ENCODE assay signal across 24 cellular contexts in genomic region chr2:174974131-174974530, GRCh38. TPM values are rescaled to one million over a fixed set of nuclear protein-coding genes. Genes with fewer than 3 reads are reported as not detected.
DNase-seq lines count a peak whose midpoint lies in the region; ATAC-seq, FAIRE-seq and TF ChIP-seq lines count a peak whose summit lies in the region.
"Had no signal": no experiment of that assay in that cellular context is flagged by ENCODE, and none has a peak within 500 bp of the region (broad histone marks: within the 10 kb centered on the region; RNA-seq: fewer than 3 reads in every experiment).

No MANE protein-coding gene starts in this region.

- DNase-seq in A549 (ENCODE audit: low read depth in 1 of 2, low spot score in 1 of 2) (no peak), NCI-H526 treated with DMSO at 0.1 percent for 48 hours (lab: John Stamatoyannopoulos, UW) (peak; percentile 59), foreskin melanocyte (peak; percentile 10), trophoblast cell (peak; percentile 25 to 83), SHP77 (lab: John Stamatoyannopoulos, UW) (no peak), G401 (ENCODE audit: low spot score) (no peak)
- DNase-seq: CD4-positive, alpha-beta T cell; COR-L47; GDM1; GM23248; H9; KBM-7; MG63; NCI-H1105 treated with DMSO at 0.1 percent for 48 hours; NCI-H2029 treated with DMSO at 0.1 percent for 48 hours; NCI-H345; NCI-H510A treated with DMSO at 0.1 percent for 48 hours; NCI-H748 treated with DMSO at 0.1 percent for 48 hours had no signal

- no peaks in the 10 kb centered on the region for H3K79me1 ChIP-seq in trophoblast cell (ENCODE audit: low read length)

- H2BK5ac ChIP-seq in trophoblast cell (ENCODE audit: low read depth, low read length, poor library complexity) = no peak overlapping the region

- H2AFZ ChIP-seq in trophoblast cell (ENCODE audit: insufficient read depth, low read length, poor library complexity) = no peak overlapping the region
- H2AFZ ChIP-seq: GM23248 had no signal

- no peaks in the 10 kb centered on the region for H3K79me2 ChIP-seq in trophoblast cell (ENCODE audit: control insufficient read depth, insufficient read depth, low read length, poor library complexity)

- H2AK5ac ChIP-seq in trophoblast cell (ENCODE audit: low read length) = no peak overlapping the region

- no peak for TF ChIP-seq RAD21 in A549 (conservative IDR thresholded peaks at IDR 0.05 in 1 of 2, IDR thresholded peaks at IDR 0.05 in 1 of 2)

- POLR2A ChIA-PET in A549 (lab: Yijun Ruan, JAX) = no interaction called here

- CTCF ChIA-PET in A549 (lab: Yijun Ruan, JAX) = interaction anchor here (0.9 to 3.6 kb wide), 3 partner anchors 10 to 203 kb away, joined by 3 to 33 read pairs (median 29); partner anchors contain the start of gene CHN1

- TF ChIP-seq EP300 in A549 (IDR thresholded peaks at IDR 0.05) = no peak

- H3K4ac ChIP-seq in trophoblast cell (ENCODE audit: low read depth, low read length) = no peak overlapping the region

- TF ChIP-seq CTCF in A549 (IDR thresholded peaks at IDR 0.05) = no peak

- H3K18ac ChIP-seq in trophoblast cell (ENCODE audit: low read length) = no peak overlapping the region

- 80% methylated on average over 4 of the region's 4 CpGs for WGBS in A549 (ENCODE audit: missing lambda C conversion rate)
- WGBS in trophoblast cell (ENCODE audit: extremely low coverage, insufficient coverage, insufficient read length) = no CpG with 5 or more reads among the region's 4 CpGs

- no peak overlapping the region for H2BK12ac ChIP-seq in trophoblast cell (ENCODE audit: low read length)

- in situ Hi-C loops in G401 (cut with HindIII; ENCODE audit: low sequenced_read_pairs) = no loop called here

- H3K4me2 ChIP-seq in A549 (peak overlapping the region; percentile 74), trophoblast cell (ENCODE audit: low read length) (no peak overlapping the region)
- H3K4me2 ChIP-seq: BLaER1 had no signal

- H2BK120ac ChIP-seq in trophoblast cell (ENCODE audit: insufficient read depth, low read length, poor library complexity) = no peak overlapping the region

- H3K27me3 ChIP-seq in trophoblast cell (ENCODE audit: insufficient read depth, low read length) = no peaks in the 10 kb centered on the region
- H3K27me3 ChIP-seq: BLaER1, MG63 had no signal

- H4K91ac ChIP-seq in trophoblast cell (ENCODE audit: low read depth, low read length) = no peak overlapping the region

- ATAC-seq in A549 (no peak), HG02970 (IDR thresholded peaks at IDR 0.05; ENCODE audit: low FRiP score, unreplicated experiment) (no peak)
- ATAC-seq: GM12878, Right ventricle myocardium inferior had no signal

- no peak for TF ChIP-seq POLR2A in A549 (IDR thresholded peaks at IDR 0.05; ENCODE audit: low read length)

- no peaks in the 10 kb centered on the region for H3K36me3 ChIP-seq in trophoblast cell (ENCODE audit: control insufficient read depth in 1 of 2, insufficient read depth in 2 of 2, low read length in 2 of 2)
- H3K36me3 ChIP-seq: BLaER1, MG63 had no signal

- H4K12ac ChIP-seq in trophoblast cell (ENCODE audit: low read depth, low read length) = no peak overlapping the region

- no peak for FAIRE-seq in A549 (lab: Jason Lieb, UNC)
- FAIRE-seq: GM12878, HTR-8/SVneo had no signal

- H3K9me3 ChIP-seq in A549 = no peaks in the 10 kb centered on the region
- H3K9me3 ChIP-seq in trophoblast cell (ENCODE audit: insufficient read depth, low read depth, low read length) = no peaks in the 10 kb centered on the region
- H3K9me3 ChIP-seq: BLaER1, MG63 had no signal

- no peak overlapping the region for H3K14ac ChIP-seq in trophoblast cell (ENCODE audit: low read length)

- no peak overlapping the region for H3K9ac ChIP-seq in trophoblast cell (ENCODE audit: low read length)
- H3K9ac ChIP-seq: BLaER1, GM23248 had no signal

- H3K23ac ChIP-seq in trophoblast cell (ENCODE audit: low read length) = no peak overlapping the region

- H4K8ac ChIP-seq in trophoblast cell (ENCODE audit: low read depth, low read length) = no peak overlapping the region

- H3K4me1 ChIP-seq in A549 (peaks cover 65% of the 10 kb centered on the region), trophoblast cell (ENCODE audit: control insufficient read depth in 1 of 2, insufficient read depth in 2 of 2, low read length in 2 of 2) (peaks cover 0 to 7% of the 10 kb centered on the region in 2 experiments)

- peak overlapping the region; percentile 71 to 77 for H3K27ac ChIP-seq in A549
- H3K27ac ChIP-seq in trophoblast cell (ENCODE audit: low read depth, low read length) = no peak overlapping the region
- H3K27ac ChIP-seq: 22Rv1, BLaER1 had no signal

- H3K4me3 ChIP-seq in A549 = no peak overlapping the region
- H3K4me3 ChIP-seq in trophoblast cell (ENCODE audit: low read depth, low read length) = no peak overlapping the region
- H3K4me3 ChIP-seq: BLaER1, GM12878, GM23248, MG63 had no signal

TF ChIP-seq in A549, 52 proteins besides CTCF, POLR2A, EP300 and RAD21:
- TF ChIP-seq CBX8 (IDR thresholded peaks at IDR 0.05) (no peak), PHF8 (IDR thresholded peaks at IDR 0.05; ENCODE audit: borderline replicate concordance, low read depth) (no peak), HEYL (CRISPR knock-in tag; IDR thresholded peaks at IDR 0.05) (no peak), JUN (IDR thresholded peaks at IDR 0.05) (no peak), CEBPB (IDR thresholded peaks at IDR 0.05) (no peak), USF2 (IDR thresholded peaks at IDR 0.05) (no peak), HMGXB4 (CRISPR knock-in tag; IDR thresholded peaks at IDR 0.05; ENCODE audit: borderline replicate concordance) (no peak), ELK1 (IDR thresholded peaks at IDR 0.05; ENCODE audit: low read depth, low read length) (no peak), MAX (IDR thresholded peaks at IDR 0.05) (no peak), FOSL2 (IDR thresholded peaks at IDR 0.05) (no peak), FOSL2 (CRISPR knock-in tag; IDR thresholded peaks at IDR 0.05) (no peak), RFX5 (IDR thresholded peaks at IDR 0.05) (no peak), ESRRA (IDR thresholded peaks at IDR 0.05; ENCODE audit: borderline replicate concordance, low read length) (no peak), HOXA7 (CRISPR knock-in tag; IDR thresholded peaks at IDR 0.05) (no peak)

RNA-seq across cellular contexts. Expression of gene CHN1, which starts 31.1 kb away (rescaled TPM):
- polyA plus RNA-seq in A549 (2011; rRNA removed) (46.6 and 49.4 TPM in 2 replicates), A549 (2017; fragmentation: RNase III; extraction: RNeasy Plus Mini Kit Qiagen cat#74134 plus additional on column Dnase treatment) (19.3 to 21.3 TPM (median 20.9 TPM) in 3 replicates)
- polyA plus RNA-seq in A549 (2012; cell fraction: cytosol; rRNA removed) = 17.0 and 19.1 TPM in 2 replicates
- polyA plus RNA-seq in A549 (2012; cell fraction: nucleus; rRNA removed) = 7.8 and 10.7 TPM in 2 replicates
- 16.3 and 22.0 TPM in 2 replicates for polyA minus RNA-seq in A549 (2011; rRNA and poly(A)+ RNA removed)
- polyA plus RNA-seq in trophoblast cell (2013) = 7.3 and 8.7 TPM in 2 replicates
- 0.34 TPM in 1 of 2 replicates, not detected in the other for total RNA-seq in G401 (2014; rRNA removed; shearing (Covaris generic))

Comparison
In these comparisons a context has a peak if more than half of its experiments do, and no peak if none do; other contexts are left out.
1. DNase-seq: peak in NCI-H526 treated with DMSO at 0.1 percent for 48 hours (single experiment), foreskin melanocyte (single experiment) and trophoblast cell (2 of 2); none in A549 (0 of 2), SHP77 (0 of 2) and G401 (single experiment).